ENCODE assay signal across 14 cellular contexts in the genomic region with DNA sequence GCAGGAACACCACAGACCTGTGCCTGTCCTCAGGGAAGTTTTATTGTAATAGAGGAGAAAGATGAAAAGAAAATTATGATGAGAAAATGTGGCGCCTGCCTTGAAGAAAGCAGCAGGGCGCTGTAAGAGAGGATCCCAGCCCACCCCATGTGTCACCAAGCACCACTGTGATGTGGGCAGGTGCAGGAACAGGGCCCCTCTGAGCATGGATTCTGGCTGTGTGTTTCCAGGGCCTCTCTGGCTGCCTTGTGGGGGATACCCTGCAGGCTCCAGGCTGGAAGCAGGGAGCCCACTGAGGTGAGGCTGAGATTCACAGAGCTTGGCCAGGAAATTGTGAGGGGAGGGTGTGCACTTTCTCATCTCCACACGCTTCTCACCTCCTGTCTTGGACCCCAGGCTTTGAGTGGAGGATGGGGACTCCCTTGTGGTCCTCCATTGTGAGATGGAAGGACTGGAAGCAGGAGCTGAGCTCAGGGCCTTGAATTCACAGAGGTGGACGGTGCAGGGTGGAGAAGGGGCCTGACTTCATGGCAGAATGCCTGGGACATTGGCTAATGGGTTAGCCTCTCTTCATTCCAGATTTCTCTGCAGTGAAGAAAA.
"Had no signal": no experiment of that assay in that cellular context is flagged by ENCODE, and none has a peak within 500 bp of the region (broad histone marks: within the 10 kb centered on the region; RNA-seq: fewer than 3 reads in every experiment).

No MANE protein-coding gene starts in this region.

- H3K4me1 ChIP-seq: gastrocnemius medialis, heart left ventricle, transverse colon had no signal

- H3K27ac Mint-ChIP-seq: dendritic cell treated with granulocyte-macrophage colony-stimulating factor and Interleukin-4, amounts not matched to agents 40 ng/mL and 50 ng/mL, for 4 days; nephron; stimulated activated memory B cell treated with anti-CD40 and anti-IgM and Interleukin-4, amounts not matched to agents 10 μg/mL and 1 μg/mL and 100 μg/mL, for 72 hours had no signal

- ATAC-seq: gastrocnemius medialis; heart left ventricle; left cardiac atrium; stimulated activated memory B cell treated with anti-CD40 and anti-IgM and Interleukin-4, amounts not matched to agents 10 μg/mL and 1 μg/mL and 100 μg/mL, for 72 hours had no signal

- H3K27me3 Mint-ChIP-seq: dendritic cell treated with granulocyte-macrophage colony-stimulating factor and Interleukin-4, amounts not matched to agents 40 ng/mL and 50 ng/mL, for 4 days had no signal

- H3K27ac ChIP-seq: brain microvascular endothelial cell, gastrocnemius medialis, heart left ventricle, transverse colon had no signal

- H3K27me3 ChIP-seq: brain microvascular endothelial cell, gastrocnemius medialis, transverse colon had no signal

- H3K4me3 ChIP-seq: gastrocnemius medialis, heart left ventricle, transverse colon had no signal

- H3K36me3 Mint-ChIP-seq: immature natural killer cell; stimulated activated memory B cell treated with anti-CD40 and anti-IgM and Interleukin-4, amounts not matched to agents 10 μg/mL and 1 μg/mL and 100 μg/mL, for 72 hours had no signal

- H3K9me3 ChIP-seq: gastrocnemius medialis, transverse colon had no signal

- H3K4me3 Mint-ChIP-seq: dendritic cell treated with granulocyte-macrophage colony-stimulating factor and Interleukin-4, amounts not matched to agents 40 ng/mL and 50 ng/mL, for 4 days; immature natural killer cell; nephron; stimulated activated memory B cell treated with anti-CD40 and anti-IgM and Interleukin-4, amounts not matched to agents 10 μg/mL and 1 μg/mL and 100 μg/mL, for 72 hours had no signal

- H3K36me3 ChIP-seq: brain microvascular endothelial cell, gastrocnemius medialis, heart left ventricle, transverse colon had no signal

- DNase-seq: activated CD4-positive, alpha-beta T cell treated with anti-CD3 and anti-CD28 coated beads for 1 hour; activated CD4-positive, alpha-beta T cell treated with anti-CD3 and anti-CD28 coated beads, Interleukin-2, amount 50 U/mL, for 48 hours; activated naive CD4-positive, alpha-beta T cell treated with Interleukin-2 at 50 U/mL for 16 hours; anterior cingulate cortex; brain microvascular endothelial cell; gastrocnemius medialis; immature natural killer cell; left cardiac atrium; Right ventricle myocardium superior; transverse colon had no signal
